ENCODE assay signal across 8 cellular contexts in the genomic region with DNA sequence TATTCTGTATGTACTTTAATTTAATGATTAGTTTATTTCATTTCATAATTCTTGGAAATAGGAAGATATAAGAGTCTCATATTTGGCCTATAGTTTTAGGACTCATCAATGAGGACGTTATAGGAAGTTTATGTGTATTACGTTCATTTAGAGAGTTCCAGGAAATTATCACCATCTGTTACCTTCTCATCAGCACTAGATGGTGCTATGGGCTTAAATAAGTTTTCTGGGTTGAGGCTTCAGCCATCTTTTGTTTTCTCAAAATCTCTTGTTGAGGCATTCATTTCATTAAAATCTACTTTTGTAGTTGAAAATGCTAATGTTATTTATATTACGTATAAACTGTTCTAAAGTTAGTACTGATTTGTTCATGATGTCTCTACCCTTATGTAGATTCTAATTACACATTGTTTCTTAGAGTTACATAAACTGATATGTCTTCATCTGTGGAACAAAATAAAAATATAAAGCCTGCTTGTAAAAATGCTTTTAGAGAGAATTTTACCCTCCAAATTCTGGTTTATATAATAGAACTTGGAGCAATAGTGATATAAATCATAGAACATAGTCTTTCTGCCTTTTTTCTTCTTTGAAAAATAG.
A peak's percentile ranks its signal among the peaks of the same experiment; 100 is the strongest.
DNase-seq lines count a peak whose midpoint lies in the region; ATAC-seq, FAIRE-seq and TF ChIP-seq lines count a peak whose summit lies in the region.

No MANE protein-coding gene starts in this region.

- no peak overlapping the region for H3K27ac Mint-ChIP-seq in osteocyte (ENCODE audit: unreplicated experiment)

- in situ Hi-C loops in SK-MEL-5 (cut with HindIII; ENCODE audit: low pct_unique_long_range_greater_than_20kb, low sequenced_read_pairs) = no loop called here

- H3K4me1 Mint-ChIP-seq in osteocyte (ENCODE audit: unreplicated experiment) = no peaks in the 10 kb centered on the region

- H3K27me3 Mint-ChIP-seq in osteocyte (ENCODE audit: unreplicated experiment) = peaks cover 27% of the 10 kb centered on the region

- no peaks in the 10 kb centered on the region for H3K9me3 Mint-ChIP-seq in osteocyte (ENCODE audit: unreplicated experiment)

- H3K4me3 Mint-ChIP-seq in osteocyte (ENCODE audit: unreplicated experiment) = no peak overlapping the region

- FAIRE-seq in GM18507 (lab: Jason Lieb, UNC) = peak; percentile 90

- H3K36me3 Mint-ChIP-seq in osteocyte (ENCODE audit: unreplicated experiment) = no peaks in the 10 kb centered on the region

- peak; percentile 96 for ATAC-seq in HG02852 (IDR thresholded peaks at IDR 0.05; ENCODE audit: unreplicated experiment)

- DNase-seq in Ammon's horn (ENCODE audit: low spot score) (peak; percentile 65), GM18507 (ENCODE audit: extremely low spot score, insufficient read length, low read depth) (peak; percentile 17), NCI-H1092 treated with DMSO at 0.1 percent for 48 hours (lab: John Stamatoyannopoulos, UW) (peak; percentile 75), SK-MEL-5 (ENCODE audit: low read depth, low spot score) (peak; percentile 79), fibroblast of gingiva (ENCODE audit: low read depth) (peak; percentile 42), osteocyte (ENCODE audit: extremely low spot score, unreplicated experiment) (no peak), COLO668 (lab: John Stamatoyannopoulos, UW; ENCODE audit: unreplicated experiment) (no peak)

- peak; percentile 74 for TF ChIP-seq CTCF in osteocyte (IDR thresholded peaks at IDR 0.05)

Comparison
In these comparisons a context has a peak if more than half of its experiments do, and no peak if none do; other contexts are left out.
1. DNase-seq: peak in Ammon's horn (single experiment), GM18507 (single experiment), NCI-H1092 treated with DMSO at 0.1 percent for 48 hours (single experiment), SK-MEL-5 (single experiment) and fibroblast of gingiva (single experiment); none in osteocyte (single experiment) and COLO668 (single experiment).